ENCODE assay signal across 2 cellular contexts in the genomic region with DNA sequence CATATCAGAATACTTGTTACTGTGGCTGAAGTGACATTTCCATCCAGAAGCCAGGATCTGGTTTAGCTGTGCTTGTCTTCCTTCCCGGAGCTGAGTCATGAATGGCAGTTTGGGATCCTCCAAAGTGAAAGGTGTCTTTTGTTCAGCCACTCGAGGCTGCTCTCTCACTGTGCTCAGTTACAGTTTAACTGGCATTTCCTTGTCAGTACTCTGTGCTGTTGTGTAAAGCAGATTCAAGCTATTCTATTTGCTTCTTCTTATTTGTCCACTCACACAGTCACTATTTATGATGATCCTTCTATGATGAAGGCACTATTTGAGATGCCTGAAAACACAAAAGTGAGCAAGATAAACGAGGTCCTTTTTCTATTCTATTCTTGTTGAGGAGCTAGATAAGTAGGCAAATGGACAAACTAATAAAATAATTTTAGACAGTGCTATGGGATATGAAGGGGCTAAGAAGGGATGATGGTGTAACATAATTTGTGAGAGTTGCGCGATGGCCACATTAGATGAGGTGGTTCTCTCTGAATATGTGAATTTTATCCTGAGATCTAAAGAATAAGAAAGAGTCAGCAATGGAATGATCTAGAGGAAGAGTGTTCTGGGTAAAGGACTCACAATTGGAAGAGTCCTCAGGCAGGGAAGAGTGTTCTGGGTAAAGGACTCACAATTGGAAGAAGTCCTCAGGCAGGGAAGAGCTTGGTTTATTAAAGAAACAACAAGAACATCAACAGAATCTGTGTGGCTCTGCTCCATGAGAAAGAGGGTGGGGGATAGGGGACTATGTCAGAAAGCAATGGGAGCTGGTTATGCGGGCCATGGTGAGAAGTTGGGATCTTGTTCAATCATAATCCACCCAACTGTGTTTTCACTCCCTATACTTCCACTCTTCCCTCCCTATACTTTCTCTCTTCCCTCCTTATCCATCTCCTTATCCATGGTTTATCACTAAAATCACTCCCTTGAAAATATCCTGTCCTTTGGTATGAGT.
A peak's percentile ranks its signal among the peaks of the same experiment; 100 is the strongest.
TF ChIP-seq lines count a peak whose summit lies in the region.

No MANE protein-coding gene starts in this region.

TF ChIP-seq in A549, 52 proteins besides CTCF, POLR2A, EP300 and RAD21 (continued from another document):
- TF ChIP-seq PBX3 (IDR thresholded peaks at IDR 0.05) (no peak), FOXS1 (CRISPR knock-in tag; IDR thresholded peaks at IDR 0.05) (peak; percentile 24; the same call in 1 of the 2 replicates), CBX2 (IDR thresholded peaks at IDR 0.05; ENCODE audit: borderline replicate concordance, low read depth) (no peak), HOXA7 (CRISPR knock-in tag; IDR thresholded peaks at IDR 0.05) (peak; percentile 61; the same call in 1 of the 2 replicates), JUNB (IDR thresholded peaks at IDR 0.05) (no peak), ZC3H11A (IDR thresholded peaks at IDR 0.05) (no peak), EHMT2 (IDR thresholded peaks at IDR 0.05; ENCODE audit: low read depth) (no peak), FOSB (CRISPR knock-in tag; IDR thresholded peaks at IDR 0.05) (peak; percentile 67; the same call in 1 of the 2 replicates), SREBF2 (IDR thresholded peaks at IDR 0.05) (no peak), ESRRA (IDR thresholded peaks at IDR 0.05; ENCODE audit: borderline replicate concordance, low read length) (no peak), POLR2AphosphoS2 (conservative IDR thresholded peaks at IDR 0.05; ENCODE audit: low read length) (no peak), BHLHE40 (IDR thresholded peaks at IDR 0.05; ENCODE audit: low read depth, low read length) (no peak), CHD2 (IDR thresholded peaks at IDR 0.05; ENCODE audit: low read length, partially characterized antibody) (no peak), TFCP2L1 (CRISPR knock-in tag; IDR thresholded peaks at IDR 0.05) (peak; percentile 69; the same call in 1 of the 2 replicates), RFX5 (IDR thresholded peaks at IDR 0.05) (0 out of 2 replicates have a peak, but pooled peaks have one; percentile 14), MAFK (IDR thresholded peaks at IDR 0.05; ENCODE audit: partially characterized antibody) (peak; percentile 82), HOXB13 (CRISPR knock-in tag; IDR thresholded peaks at IDR 0.05; ENCODE audit: low read depth) (peak; percentile 21; the same call in 1 of the 2 replicates), FOSL2 (IDR thresholded peaks at IDR 0.05) (no peak), FOSL2 (CRISPR knock-in tag; IDR thresholded peaks at IDR 0.05) (peak; percentile 75)
- TF ChIP-seq, protein P1, sequence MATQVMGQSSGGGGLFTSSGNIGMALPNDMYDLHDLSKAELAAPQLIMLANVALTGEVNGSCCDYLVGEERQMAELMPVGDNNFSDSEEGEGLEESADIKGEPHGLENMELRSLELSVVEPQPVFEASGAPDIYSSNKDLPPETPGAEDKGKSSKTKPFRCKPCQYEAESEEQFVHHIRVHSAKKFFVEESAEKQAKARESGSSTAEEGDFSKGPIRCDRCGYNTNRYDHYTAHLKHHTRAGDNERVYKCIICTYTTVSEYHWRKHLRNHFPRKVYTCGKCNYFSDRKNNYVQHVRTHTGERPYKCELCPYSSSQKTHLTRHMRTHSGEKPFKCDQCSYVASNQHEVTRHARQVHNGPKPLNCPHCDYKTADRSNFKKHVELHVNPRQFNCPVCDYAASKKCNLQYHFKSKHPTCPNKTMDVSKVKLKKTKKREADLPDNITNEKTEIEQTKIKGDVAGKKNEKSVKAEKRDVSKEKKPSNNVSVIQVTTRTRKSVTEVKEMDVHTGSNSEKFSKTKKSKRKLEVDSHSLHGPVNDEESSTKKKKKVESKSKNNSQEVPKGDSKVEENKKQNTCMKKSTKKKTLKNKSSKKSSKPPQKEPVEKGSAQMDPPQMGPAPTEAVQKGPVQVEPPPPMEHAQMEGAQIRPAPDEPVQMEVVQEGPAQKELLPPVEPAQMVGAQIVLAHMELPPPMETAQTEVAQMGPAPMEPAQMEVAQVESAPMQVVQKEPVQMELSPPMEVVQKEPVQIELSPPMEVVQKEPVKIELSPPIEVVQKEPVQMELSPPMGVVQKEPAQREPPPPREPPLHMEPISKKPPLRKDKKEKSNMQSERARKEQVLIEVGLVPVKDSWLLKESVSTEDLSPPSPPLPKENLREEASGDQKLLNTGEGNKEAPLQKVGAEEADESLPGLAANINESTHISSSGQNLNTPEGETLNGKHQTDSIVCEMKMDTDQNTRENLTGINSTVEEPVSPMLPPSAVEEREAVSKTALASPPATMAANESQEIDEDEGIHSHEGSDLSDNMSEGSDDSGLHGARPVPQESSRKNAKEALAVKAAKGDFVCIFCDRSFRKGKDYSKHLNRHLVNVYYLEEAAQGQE (IDR thresholded peaks at IDR 0.05), result 0 out of 2 replicates have a peak, but pooled peaks have one; percentile 7
- TF ChIP-seq, protein P2, sequence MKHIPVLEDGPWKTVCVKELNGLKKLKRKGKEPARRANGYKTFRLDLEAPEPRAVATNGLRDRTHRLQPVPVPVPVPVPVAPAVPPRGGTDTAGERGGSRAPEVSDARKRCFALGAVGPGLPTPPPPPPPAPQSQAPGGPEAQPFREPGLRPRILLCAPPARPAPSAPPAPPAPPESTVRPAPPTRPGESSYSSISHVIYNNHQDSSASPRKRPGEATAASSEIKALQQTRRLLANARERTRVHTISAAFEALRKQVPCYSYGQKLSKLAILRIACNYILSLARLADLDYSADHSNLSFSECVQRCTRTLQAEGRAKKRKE (CRISPR knock-in tag; IDR thresholded peaks at IDR 0.05; ENCODE audit: low read depth), result no peak; the same call in 1 of the 2 replicates

TF ChIP-seq in GM23338, 12 proteins besides CTCF, POLR2A, EP300 and RAD21 (continued from another document):
- TF ChIP-seq, protein P3, sequence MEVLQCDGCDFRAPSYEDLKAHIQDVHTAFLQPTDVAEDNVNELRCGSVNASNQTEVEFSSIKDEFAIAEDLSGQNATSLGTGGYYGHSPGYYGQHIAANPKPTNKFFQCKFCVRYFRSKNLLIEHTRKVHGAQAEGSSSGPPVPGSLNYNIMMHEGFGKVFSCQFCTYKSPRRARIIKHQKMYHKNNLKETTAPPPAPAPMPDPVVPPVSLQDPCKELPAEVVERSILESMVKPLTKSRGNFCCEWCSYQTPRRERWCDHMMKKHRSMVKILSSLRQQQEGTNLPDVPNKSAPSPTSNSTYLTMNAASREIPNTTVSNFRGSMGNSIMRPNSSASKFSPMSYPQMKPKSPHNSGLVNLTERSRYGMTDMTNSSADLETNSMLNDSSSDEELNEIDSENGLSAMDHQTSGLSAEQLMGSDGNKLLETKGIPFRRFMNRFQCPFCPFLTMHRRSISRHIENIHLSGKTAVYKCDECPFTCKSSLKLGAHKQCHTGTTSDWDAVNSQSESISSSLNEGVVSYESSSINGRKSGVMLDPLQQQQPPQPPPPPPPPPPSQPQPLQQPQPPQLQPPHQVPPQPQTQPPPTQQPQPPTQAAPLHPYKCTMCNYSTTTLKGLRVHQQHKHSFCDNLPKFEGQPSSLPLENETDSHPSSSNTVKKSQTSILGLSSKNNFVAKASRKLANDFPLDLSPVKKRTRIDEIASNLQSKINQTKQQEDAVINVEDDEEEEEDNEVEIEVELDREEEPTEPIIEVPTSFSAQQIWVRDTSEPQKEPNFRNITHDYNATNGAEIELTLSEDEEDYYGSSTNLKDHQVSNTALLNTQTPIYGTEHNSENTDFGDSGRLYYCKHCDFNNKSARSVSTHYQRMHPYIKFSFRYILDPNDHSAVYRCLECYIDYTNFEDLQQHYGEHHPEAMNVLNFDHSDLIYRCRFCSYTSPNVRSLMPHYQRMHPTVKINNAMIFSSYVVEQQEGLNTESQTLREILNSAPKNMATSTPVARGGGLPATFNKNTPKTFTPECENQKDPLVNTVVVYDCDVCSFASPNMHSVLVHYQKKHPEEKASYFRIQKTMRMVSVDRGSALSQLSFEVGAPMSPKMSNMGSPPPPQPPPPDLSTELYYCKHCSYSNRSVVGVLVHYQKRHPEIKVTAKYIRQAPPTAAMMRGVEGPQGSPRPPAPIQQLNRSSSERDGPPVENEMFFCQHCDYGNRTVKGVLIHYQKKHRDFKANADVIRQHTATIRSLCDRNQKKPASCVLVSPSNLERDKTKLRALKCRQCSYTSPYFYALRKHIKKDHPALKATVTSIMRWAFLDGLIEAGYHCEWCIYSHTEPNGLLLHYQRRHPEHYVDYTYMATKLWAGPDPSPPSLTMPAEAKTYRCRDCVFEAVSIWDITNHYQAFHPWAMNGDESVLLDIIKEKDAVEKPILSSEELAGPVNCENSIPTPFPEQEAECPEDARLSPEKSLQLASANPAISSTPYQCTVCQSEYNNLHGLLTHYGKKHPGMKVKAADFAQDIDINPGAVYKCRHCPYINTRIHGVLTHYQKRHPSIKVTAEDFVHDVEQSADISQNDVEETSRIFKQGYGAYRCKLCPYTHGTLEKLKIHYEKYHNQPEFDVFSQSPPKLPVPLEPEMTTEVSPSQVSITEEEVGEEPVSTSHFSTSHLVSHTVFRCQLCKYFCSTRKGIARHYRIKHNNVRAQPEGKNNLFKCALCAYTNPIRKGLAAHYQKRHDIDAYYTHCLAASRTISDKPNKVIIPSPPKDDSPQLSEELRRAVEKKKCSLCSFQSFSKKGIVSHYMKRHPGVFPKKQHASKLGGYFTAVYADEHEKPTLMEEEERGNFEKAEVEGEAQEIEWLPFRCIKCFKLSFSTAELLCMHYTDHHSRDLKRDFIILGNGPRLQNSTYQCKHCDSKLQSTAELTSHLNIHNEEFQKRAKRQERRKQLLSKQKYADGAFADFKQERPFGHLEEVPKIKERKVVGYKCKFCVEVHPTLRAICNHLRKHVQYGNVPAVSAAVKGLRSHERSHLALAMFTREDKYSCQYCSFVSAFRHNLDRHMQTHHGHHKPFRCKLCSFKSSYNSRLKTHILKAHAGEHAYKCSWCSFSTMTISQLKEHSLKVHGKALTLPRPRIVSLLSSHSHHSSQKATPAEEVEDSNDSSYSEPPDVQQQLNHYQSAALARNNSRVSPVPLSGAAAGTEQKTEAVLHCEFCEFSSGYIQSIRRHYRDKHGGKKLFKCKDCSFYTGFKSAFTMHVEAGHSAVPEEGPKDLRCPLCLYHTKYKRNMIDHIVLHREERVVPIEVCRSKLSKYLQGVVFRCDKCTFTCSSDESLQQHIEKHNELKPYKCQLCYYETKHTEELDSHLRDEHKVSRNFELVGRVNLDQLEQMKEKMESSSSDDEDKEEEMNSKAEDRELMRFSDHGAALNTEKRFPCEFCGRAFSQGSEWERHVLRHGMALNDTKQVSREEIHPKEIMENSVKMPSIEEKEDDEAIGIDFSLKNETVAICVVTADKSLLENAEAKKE (CRISPR knock-in tag; IDR thresholded peaks at IDR 0.05), result no peak
- TF ChIP-seq EZH2 (IDR thresholded peaks at IDR 0.05; ENCODE audit: low read depth, unreplicated experiment), result no peak
